ENCODE assay signal across 14 cellular contexts in genomic region chr11:46711288-46711687, GRCh38. TPM values are rescaled to one million over a fixed set of nuclear protein-coding genes. Genes with fewer than 3 reads are reported as not detected.
DNase-seq lines count a peak whose midpoint lies in the region; ATAC-seq and TF ChIP-seq lines count a peak whose summit lies in the region.
"Had no signal": no experiment of that assay in that cellular context is flagged by ENCODE, and none has a peak within 500 bp of the region (broad histone marks: within the 10 kb centered on the region; RNA-seq: fewer than 3 reads in every experiment).

No MANE protein-coding gene starts in this region.

- no TSS peak for BruUV-seq in IMR-90 (replicated peaks; lab: Mats Ljungman, UMichigan)

- H4K91ac ChIP-seq in IMR-90 (ENCODE audit: insufficient read depth, low read depth, low read length), result peak overlapping the region; percentile 69

- H3K27ac ChIP-seq in IMR-90 (ENCODE audit: insufficient read depth, low read length) (peak overlapping the region; percentile 83; the same call in 1 of the 2 replicates), coronary artery (peak overlapping the region; percentile 95 to 98), lower lobe of right lung (peak overlapping the region; percentile 60), stomach smooth muscle (ENCODE audit: low read length) (peak overlapping the region; percentile 79)
- H3K27ac ChIP-seq: neutrophil had no signal

- peak overlapping the region in 1 of 2 experiments; percentile 77; a peak in 2 of 4 replicates for H4K8ac ChIP-seq in IMR-90 (ENCODE audit: low read depth in 2 of 2, low read length in 2 of 2)

- no peak overlapping the region for H3K9ac ChIP-seq in IMR-90 (ENCODE audit: low read depth, low read length)
- H3K9ac ChIP-seq in stomach smooth muscle (ENCODE audit: low read length in 2 of 2), result peak overlapping the region; percentile 3 to 13

- H3K14ac ChIP-seq in IMR-90 (replicated peaks; ENCODE audit: low read depth, low read length), result peak overlapping the region; percentile 82

- H4K5ac ChIP-seq in IMR-90 (ENCODE audit: low read depth, low read length), result peak overlapping the region; percentile 69

- H3K36me3 Mint-ChIP-seq in activated CD4-positive, alpha-beta T cell treated with anti-CD3 and anti-CD28 coated beads for 36 hours (ENCODE audit: low read depth), result peaks cover 8% of the 10 kb centered on the region

- H3K4me2 ChIP-seq in IMR-90 (ENCODE audit: low read depth, low read length), result no peak overlapping the region

- intact Hi-C loops in IMR-90 (cut with micrococcal nuclease), result no loop called here
- intact Hi-C loops in lower lobe of right lung (cut with DNase I), result no loop called here
- intact Hi-C loops in activated CD4-positive, alpha-beta T cell treated with anti-CD3 and anti-CD28 coated beads for 36 hours (cut with DNase I, micrococcal nuclease), result no loop called here

- H3K36me3 ChIP-seq in IMR-90 (ENCODE audit: control insufficient read depth, insufficient read depth, low read length), result peaks cover 14% of the 10 kb centered on the region
- peaks cover 12% of the 10 kb centered on the region for H3K36me3 ChIP-seq in lower lobe of right lung
- H3K36me3 ChIP-seq in stomach smooth muscle (ENCODE audit: control insufficient read depth in 2 of 2, insufficient read depth in 2 of 2, low read length in 2 of 2), result peaks cover 5 to 9% of the 10 kb centered on the region in 2 donors
- H3K36me3 ChIP-seq in BE2C, result no peaks in the 10 kb centered on the region

- H2BK20ac ChIP-seq in IMR-90 (ENCODE audit: low read depth, low read length), result peak overlapping the region; percentile 95; the same call in 1 of the 2 replicates

- peak overlapping the region; percentile 89 for H2AK9ac ChIP-seq in IMR-90 (replicated peaks; ENCODE audit: low read depth, low read length, poor library complexity)

- peak overlapping the region; percentile 95; the same call in 1 of the 3 replicates for H2BK15ac ChIP-seq in IMR-90 (ENCODE audit: low read depth, low read length)

- peak overlapping the region; percentile 61; the same call in 1 of the 2 replicates for H3K23ac ChIP-seq in IMR-90 (ENCODE audit: low read depth, low read length)

- peaks cover 14% of the 10 kb centered on the region for H3K4me1 ChIP-seq in IMR-90 (ENCODE audit: control insufficient read depth, insufficient read depth, low read length)
- no peaks in the 10 kb centered on the region for H3K4me1 ChIP-seq in lower lobe of right lung
- H3K4me1 ChIP-seq in stomach smooth muscle (ENCODE audit: control insufficient read depth, insufficient read depth, low read length), result peaks cover 6% of the 10 kb centered on the region
- no peaks in the 10 kb centered on the region for H3K4me1 ChIP-seq in BE2C

- DNase-seq in IMR-90, result peak; percentile 48
- no peak for DNase-seq in coronary artery (ENCODE audit: low spot score)
- no peak for DNase-seq in lower lobe of right lung
- no peak for DNase-seq in NCI-H2171 treated with DMSO at 0.1 percent for 48 hours (lab: John Stamatoyannopoulos, UW)
- DNase-seq in BE2C, result no peak
- no peak for DNase-seq in activated CD4-positive, alpha-beta T cell treated with anti-CD3 and anti-CD28 coated beads, Interleukin-2, amount 50 U/mL, for 48 hours
- DNase-seq in activated CD4-positive, alpha-beta T cell treated with anti-CD3 and anti-CD28 coated beads for 36 hours, result no peak
- DNase-seq: activated CD4-positive, alpha-beta T cell treated with anti-CD3 and anti-CD28 coated beads, Interleukin-2, amount 10 ng/mL, durations not matched to agents 24 days and 14 days; activated naive CD4-positive, alpha-beta T cell treated with Interleukin-2 at 50 U/mL for 16 hours; NCI-H1105 treated with DMSO at 0.1 percent for 48 hours had no signal

- no peak for TF ChIP-seq CTCF in IMR-90 (conservative IDR thresholded peaks at IDR 0.05; ENCODE audit: low read depth, low read length)
- TF ChIP-seq CTCF in coronary artery (IDR thresholded peaks at IDR 0.05), result no peak
- TF ChIP-seq CTCF in lower lobe of right lung (IDR thresholded peaks at IDR 0.05), result no peak
- no peak for TF ChIP-seq CTCF in BE2C (IDR thresholded peaks at IDR 0.05; ENCODE audit: low read depth, low read length)

- dilution Hi-C loops in IMR-90 (cut with HindIII; ENCODE audit: low sequenced_read_pairs, unreplicated experiment), result no loop called here

- in situ Hi-C loops in IMR-90 (cut with MboI; ENCODE audit: low sequenced_read_pairs), result no loop called here

- H2BK120ac ChIP-seq in IMR-90 (ENCODE audit: low read depth, low read length), result peak overlapping the region; percentile 89

- CTCF ChIA-PET in IMR-90 (lab: Yijun Ruan, JAX), result interaction anchor here (0.5 to 0.7 kb wide), 2 partner anchors 203 to 419 kb away, joined by 3 to 4 read pairs; no protein-coding TSS in a partner anchor
- CTCF ChIA-PET in activated CD4-positive, alpha-beta T cell treated with anti-CD3 and anti-CD28 coated beads for 36 hours (lab: Charles Lee), result interaction anchor here (1.0 kb wide), 1 partner anchor 157 kb away, joined by 3 read pairs; no protein-coding TSS in a partner anchor

- H3K27me3 Mint-ChIP-seq in activated CD4-positive, alpha-beta T cell treated with anti-CD3 and anti-CD28 coated beads for 36 hours, result no peaks in the 10 kb centered on the region
- H3K27me3 Mint-ChIP-seq: activated CD4-positive, alpha-beta T cell treated with anti-CD3 and anti-CD28 coated beads, Interleukin-2, amount 10 ng/mL, durations not matched to agents 24 days and 14 days had no signal

- no peak overlapping the region for H3K4me3 Mint-ChIP-seq in activated CD4-positive, alpha-beta T cell treated with anti-CD3 and anti-CD28 coated beads for 36 hours
- H3K4me3 Mint-ChIP-seq: activated CD4-positive, alpha-beta T cell treated with anti-CD3 and anti-CD28 coated beads, Interleukin-2, amount 10 ng/mL, durations not matched to agents 24 days and 14 days; CD14-positive monocyte had no signal

- TF ChIP-seq POLR2A in IMR-90 (IDR thresholded peaks at IDR 0.05; ENCODE audit: low read depth, low read length), result no peak

- peak overlapping the region; percentile 82 for H2AFZ ChIP-seq in IMR-90 (replicated peaks; ENCODE audit: low read length, poor library complexity)

- H3K4ac ChIP-seq in IMR-90 (ENCODE audit: low read depth, low read length), result peak overlapping the region; percentile 95

- H3K9me3 Mint-ChIP-seq in activated CD4-positive, alpha-beta T cell treated with anti-CD3 and anti-CD28 coated beads for 36 hours (ENCODE audit: low read depth), result no peaks in the 10 kb centered on the region
- H3K9me3 Mint-ChIP-seq: activated CD4-positive, alpha-beta T cell treated with anti-CD3 and anti-CD28 coated beads, Interleukin-2, amount 10 ng/mL, durations not matched to agents 24 days and 14 days had no signal

- H3K18ac ChIP-seq in IMR-90 (ENCODE audit: low read depth, low read length), result peak overlapping the region; percentile 77

- H3K27me3 ChIP-seq in IMR-90 (ENCODE audit: control insufficient read depth, insufficient read depth, low read length), result no peaks in the 10 kb centered on the region
- no peaks in the 10 kb centered on the region for H3K27me3 ChIP-seq in lower lobe of right lung (ENCODE audit: low read depth)
- H3K27me3 ChIP-seq in stomach smooth muscle (ENCODE audit: control insufficient read depth in 1 of 2, insufficient read depth in 2 of 2, low read length in 2 of 2), result no peaks in the 10 kb centered on the region
- no peaks in the 10 kb centered on the region for H3K27me3 ChIP-seq in BE2C
- H3K27me3 ChIP-seq: neutrophil had no signal

- H3K9me3 ChIP-seq in IMR-90 (ENCODE audit: control insufficient read depth, insufficient read depth, low read length) (no peaks in the 10 kb centered on the region), lower lobe of right lung (no peaks in the 10 kb centered on the region), stomach smooth muscle (ENCODE audit: control insufficient read depth in 2 of 2, low read length in 2 of 2) (no peaks in the 10 kb centered on the region), BE2C (no peaks in the 10 kb centered on the region)
- H3K9me3 ChIP-seq: neutrophil had no signal

- H3K4me3 ChIP-seq in IMR-90 (ENCODE audit: insufficient read depth, low read depth, low read length) (no peak overlapping the region), coronary artery (no peak overlapping the region), lower lobe of right lung (no peak overlapping the region), stomach smooth muscle (ENCODE audit: low read length in 2 of 2) (no peak overlapping the region), BE2C (ENCODE audit: low read depth, low read length) (no peak overlapping the region)

- peaks cover 18% of the 10 kb centered on the region for H3K9me1 ChIP-seq in IMR-90 (ENCODE audit: insufficient read depth, low read length)

- H2BK5ac ChIP-seq in IMR-90 (ENCODE audit: low read depth, low read length, poor library complexity, severe bottlenecking), result peak overlapping the region; percentile 71

- TF ChIP-seq RAD21 in IMR-90 (IDR thresholded peaks at IDR 0.05; ENCODE audit: low read length), result no peak

- H3K27ac Mint-ChIP-seq in activated CD4-positive, alpha-beta T cell treated with anti-CD3 and anti-CD28 coated beads for 36 hours, result no peak overlapping the region
- H3K27ac Mint-ChIP-seq: activated CD4-positive, alpha-beta T cell treated with anti-CD3 and anti-CD28 coated beads, Interleukin-2, amount 10 ng/mL, durations not matched to agents 24 days and 14 days had no signal

- peak overlapping the region; percentile 99 for H2AK5ac ChIP-seq in IMR-90 (ENCODE audit: low read depth, low read length)

- peak; percentile 30; the same call in 1 of the 2 replicates for ATAC-seq in IMR-90 (ENCODE audit: low read depth)
- no peak for ATAC-seq in lower lobe of right lung
- ATAC-seq in activated CD4-positive, alpha-beta T cell treated with anti-CD3 and anti-CD28 coated beads for 36 hours, result no peak

- peaks cover 6 to 36% of the 10 kb centered on the region in 2 experiments for H3K79me1 ChIP-seq in IMR-90 (ENCODE audit: low read depth in 1 of 2, low read length in 2 of 2)

- H4K20me1 ChIP-seq in IMR-90 (ENCODE audit: insufficient read depth, low read length), result no peaks in the 10 kb centered on the region; the same call in 1 of the 2 replicates

- POLR2A ChIA-PET in IMR-90 (lab: Charles Lee; ENCODE audit: unreplicated experiment), result interaction anchor here (0.7 to 0.9 kb wide), 2 partner anchors 8 to 10 kb away, joined by 4 to 5 read pairs; partner anchors contain the start of genes ARHGAP1 and ZNF408
- POLR2A ChIA-PET in activated CD4-positive, alpha-beta T cell treated with anti-CD3 and anti-CD28 coated beads for 36 hours (lab: Charles Lee), result no interaction called here

- 93% methylated on average over 3 of the region's 5 CpGs; no CpG with 5 or more reads in 1 of the 2 experiments for WGBS in IMR-90 (ENCODE audit: extremely low coverage in 2 of 2, insufficient read length in 1 of 2), 2 experiments

- H3K4me1 Mint-ChIP-seq in activated CD4-positive, alpha-beta T cell treated with anti-CD3 and anti-CD28 coated beads for 36 hours, result no peaks in the 10 kb centered on the region

- H3K56ac ChIP-seq in IMR-90 (ENCODE audit: extremely low read depth, insufficient read depth, low read length), result no peak overlapping the region; the same call in 1 of the 2 replicates

RNA-seq across cellular contexts. Expression of gene F2, which starts 7.7 kb away (rescaled TPM):
- total RNA-seq in IMR-90 (2012; rRNA removed) (not detected in 2 replicates), lower lobe of right lung (not detected)
- polyA plus RNA-seq in IMR-90 (2012; rRNA removed), result not detected in 2 replicates
- polyA plus RNA-seq in IMR-90 (2012; cell fraction: cytosol; rRNA removed), result 0.02 TPM in 2 replicates
- 0.16 and 0.70 TPM in 2 replicates for polyA plus RNA-seq in IMR-90 (2012; cell fraction: nucleus; rRNA removed; ENCODE audit: low replicate concordance)
- polyA plus RNA-seq in BE2C (2012; ENCODE audit: insufficient read depth, insufficient read length, low read depth), result not detected
- not detected for total RNA-seq in activated CD4-positive, alpha-beta T cell treated with anti-CD3 and anti-CD28 coated beads for 36 hours
- total RNA-seq: ureter had no signal
- polyA plus RNA-seq: CD14-positive monocyte had no signal

RNA-seq across cellular contexts. Expression of gene ZNF408, which starts 10.5 kb away (rescaled TPM):
- total RNA-seq in IMR-90 (2012; rRNA removed) (9.5 and 10.3 TPM in 2 replicates), lower lobe of right lung (8.6 TPM)
- polyA plus RNA-seq in IMR-90 (2012; rRNA removed), result 10.4 and 11.1 TPM in 2 replicates
- polyA plus RNA-seq in IMR-90 (2012; cell fraction: cytosol; rRNA removed), result 5.4 and 8.6 TPM in 2 replicates
- 16.7 and 32.2 TPM in 2 replicates for polyA plus RNA-seq in IMR-90 (2012; cell fraction: nucleus; rRNA removed; ENCODE audit: low replicate concordance)
- 52.9 TPM for polyA plus RNA-seq in BE2C (2012; ENCODE audit: insufficient read depth, insufficient read length, low read depth)
- 1 to 10 TPM; 8.8 to 9.0 TPM for total RNA-seq in activated CD4-positive, alpha-beta T cell treated with anti-CD3 and anti-CD28 coated beads for 36 hours

RNA-seq across cellular contexts. Expression of gene ARHGAP1, which starts 10.9 kb away (rescaled TPM):
- total RNA-seq in IMR-90 (2012; rRNA removed) (28.1 and 46.6 TPM in 2 replicates), lower lobe of right lung (67.4 TPM)
- polyA plus RNA-seq in IMR-90 (2012; rRNA removed), result 75.7 and 78.8 TPM in 2 replicates
- 77.3 and 77.9 TPM in 2 replicates for polyA plus RNA-seq in IMR-90 (2012; cell fraction: cytosol; rRNA removed)
- polyA plus RNA-seq in IMR-90 (2012; cell fraction: nucleus; rRNA removed; ENCODE audit: low replicate concordance), result 56.6 and 87.7 TPM in 2 replicates
- 11.3 TPM for polyA plus RNA-seq in BE2C (2012; ENCODE audit: insufficient read depth, insufficient read length, low read depth)
- total RNA-seq in activated CD4-positive, alpha-beta T cell treated with anti-CD3 and anti-CD28 coated beads for 36 hours, result 10 to 100 TPM; 40.2 to 50.0 TPM
